Comparison of ENCODE assay signal across 9 cellular contexts in genomic region chr17:72977768-72978417, GRCh38.
DNase-seq lines count a peak whose midpoint lies in the region; ATAC-seq and FAIRE-seq lines count a peak whose summit lies in the region.
"Had no signal": no experiment of that assay in that cellular context is flagged by ENCODE, and none has a peak within 500 bp of the region (broad histone marks: within the 10 kb centered on the region; RNA-seq: fewer than 3 reads in every experiment).

No MANE protein-coding gene starts in this region.

- WGBS in small intestine, 3 donors, result 63 to 68% (median 65%) methylated on average over 20 of the region's 20 CpGs

- peak; percentile 21 for ATAC-seq in HG02798 (IDR thresholded peaks at IDR 0.05; ENCODE audit: poor library complexity, unreplicated experiment)
- ATAC-seq in HG03521 (IDR thresholded peaks at IDR 0.05; ENCODE audit: unreplicated experiment), result no peak

- H3K27me3 ChIP-seq in small intestine (ENCODE audit: control insufficient read depth in 2 of 2, insufficient read depth in 2 of 2, low read length in 2 of 2), result no peaks in the 10 kb centered on the region

- FAIRE-seq in RCC 7860 (lab: Jason Lieb, UNC) (peak; percentile 64), small intestine (lab: Jason Lieb, UNC) (no peak)

- DNase-seq in RCC 7860 (ENCODE audit: low spot score) (peak; percentile 80), head of caudate nucleus (peak in 24 of 42 donors; percentile 29 to 81 (median 49)), small intestine (peak; percentile 29), NCI-H2196 treated with DMSO at 0.1 percent for 48 hours (lab: John Stamatoyannopoulos, UW; ENCODE audit: unreplicated experiment) (no peak), mesenteric fat pad (ENCODE audit: low spot score) (no peak), posterior vena cava (ENCODE audit: low spot score) (no peak)
- DNase-seq: cerebellar nuclear complex had no signal

- no peaks in the 10 kb centered on the region for H3K9me3 ChIP-seq in small intestine (ENCODE audit: control insufficient read depth, low read depth)

- H3K27ac ChIP-seq in small intestine (ENCODE audit: low read depth in 1 of 2, low read length in 1 of 2), result peak overlapping the region in 1 of 2 donors; percentile 21

- no peaks in the 10 kb centered on the region for H3K36me3 ChIP-seq in small intestine (ENCODE audit: control insufficient read depth in 2 of 2, insufficient read depth in 2 of 2, low read length in 2 of 2)

- H3K4me1 ChIP-seq in small intestine (ENCODE audit: control insufficient read depth in 2 of 2, insufficient read depth in 1 of 2, low read depth in 1 of 2, low read length in 1 of 2), result peaks cover 2 to 11% of the 10 kb centered on the region in 2 donors

- no peak overlapping the region for H3K4me3 ChIP-seq in small intestine (ENCODE audit: low read depth in 1 of 2, low read length in 2 of 2)

- intact Hi-C loops in head of caudate nucleus (cut with DNase I) (loop anchor here (10.0 kb wide), 1 partner anchor 243 kb away; no protein-coding TSS in a partner anchor), posterior vena cava (cut with DNase I) (no loop called here)

Comparison
In these comparisons a context has a peak if more than half of its experiments do, and no peak if none do; other contexts are left out.
1. DNase-seq: peak in RCC 7860 (single experiment), head of caudate nucleus (24 of 42) and small intestine (single experiment); none in NCI-H2196 treated with DMSO at 0.1 percent for 48 hours (single experiment), mesenteric fat pad (single experiment) and posterior vena cava (single experiment).